1 cellular context compared by ENCODE assay signal in the genomic region with DNA sequence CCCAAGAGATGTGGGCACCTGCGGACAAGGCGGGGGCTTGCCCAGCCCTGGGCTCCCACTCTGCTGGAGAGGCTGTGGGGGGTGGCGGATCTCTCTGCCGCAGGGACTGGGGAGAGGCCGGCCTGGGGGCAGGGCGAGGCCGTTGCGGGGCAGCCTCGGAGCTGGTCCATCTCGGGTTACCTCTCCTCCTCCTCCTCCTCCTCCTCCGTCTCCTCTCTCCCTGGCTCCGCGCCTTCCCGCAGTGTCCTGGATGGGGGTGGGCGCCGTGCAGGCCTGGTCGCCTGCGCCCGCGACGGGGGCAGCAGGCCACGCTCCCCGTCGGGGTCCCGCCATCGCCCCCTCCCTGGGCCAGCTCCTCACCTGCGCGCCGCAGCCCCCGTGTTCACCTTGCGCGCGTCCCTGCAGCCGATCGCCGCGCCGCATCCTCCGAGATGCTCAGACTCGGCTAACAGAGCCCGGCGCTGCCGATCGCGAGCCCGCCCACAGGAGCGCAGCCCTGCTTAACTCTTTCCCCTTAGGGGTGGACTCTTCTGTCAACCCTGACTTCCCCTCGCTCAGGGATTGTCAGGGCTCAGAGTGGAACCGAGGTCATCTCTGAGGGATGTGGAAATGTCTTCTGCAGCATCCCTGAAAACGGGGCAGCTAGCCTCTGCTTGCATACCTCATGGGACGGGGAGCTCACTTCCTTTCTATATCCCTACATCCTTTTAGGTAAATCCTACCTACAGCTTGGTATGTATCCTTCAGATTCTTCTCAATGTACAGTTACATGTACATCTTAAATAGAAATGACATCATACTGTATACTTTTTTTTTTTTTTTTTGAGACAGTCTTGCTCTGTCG.
TF ChIP-seq lines count a peak whose summit lies in the region.

A gene (minus strand): TSS at position 447 of the 844 bp plus-strand sequence. CDS start 2,293 bp downstream, outside the sequence.

TF ChIP-seq in GM12878, 131 proteins besides CTCF, POLR2A, EP300 and RAD21 (continued from another document and continues in another):
- TF ChIP-seq KDM1A (IDR thresholded peaks at IDR 0.05; ENCODE audit: borderline replicate concordance) = peak; percentile 91; the same call in 1 of the 2 replicates
- peak; percentile 66 for TF ChIP-seq FOXK2 (IDR thresholded peaks at IDR 0.05)
- TF ChIP-seq HDGF (IDR thresholded peaks at IDR 0.05) = peak; percentile 70; the same call in 1 of the 2 replicates
- TF ChIP-seq NR2F1 (conservative IDR thresholded peaks at IDR 0.05) = peak; percentile 33
- no peak for TF ChIP-seq NRF1 (conservative IDR thresholded peaks at IDR 0.05; ENCODE audit: low read depth, low read length)
- TF ChIP-seq, protein P1, sequence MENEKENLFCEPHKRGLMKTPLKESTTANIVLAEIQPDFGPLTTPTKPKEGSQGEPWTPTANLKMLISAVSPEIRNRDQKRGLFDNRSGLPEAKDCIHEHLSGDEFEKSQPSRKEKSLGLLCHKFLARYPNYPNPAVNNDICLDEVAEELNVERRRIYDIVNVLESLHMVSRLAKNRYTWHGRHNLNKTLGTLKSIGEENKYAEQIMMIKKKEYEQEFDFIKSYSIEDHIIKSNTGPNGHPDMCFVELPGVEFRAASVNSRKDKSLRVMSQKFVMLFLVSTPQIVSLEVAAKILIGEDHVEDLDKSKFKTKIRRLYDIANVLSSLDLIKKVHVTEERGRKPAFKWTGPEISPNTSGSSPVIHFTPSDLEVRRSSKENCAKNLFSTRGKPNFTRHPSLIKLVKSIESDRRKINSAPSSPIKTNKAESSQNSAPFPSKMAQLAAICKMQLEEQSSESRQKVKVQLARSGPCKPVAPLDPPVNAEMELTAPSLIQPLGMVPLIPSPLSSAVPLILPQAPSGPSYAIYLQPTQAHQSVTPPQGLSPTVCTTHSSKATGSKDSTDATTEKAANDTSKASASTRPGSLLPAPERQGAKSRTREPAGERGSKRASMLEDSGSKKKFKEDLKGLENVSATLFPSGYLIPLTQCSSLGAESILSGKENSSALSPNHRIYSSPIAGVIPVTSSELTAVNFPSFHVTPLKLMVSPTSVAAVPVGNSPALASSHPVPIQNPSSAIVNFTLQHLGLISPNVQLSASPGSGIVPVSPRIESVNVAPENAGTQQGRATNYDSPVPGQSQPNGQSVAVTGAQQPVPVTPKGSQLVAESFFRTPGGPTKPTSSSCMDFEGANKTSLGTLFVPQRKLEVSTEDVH (IDR thresholded peaks at IDR 0.05; ENCODE audit: low read depth, partially characterized antibody) = no peak
- TF ChIP-seq SMARCA5 (IDR thresholded peaks at IDR 0.05) = peak; percentile 96
- no peak; the same call in 1 of the 2 replicates for TF ChIP-seq POLR2AphosphoS5 (IDR thresholded peaks at IDR 0.05; ENCODE audit: low read length)
- TF ChIP-seq PML (IDR thresholded peaks at IDR 0.05; ENCODE audit: low read length) = no peak
- TF ChIP-seq, protein P2, sequence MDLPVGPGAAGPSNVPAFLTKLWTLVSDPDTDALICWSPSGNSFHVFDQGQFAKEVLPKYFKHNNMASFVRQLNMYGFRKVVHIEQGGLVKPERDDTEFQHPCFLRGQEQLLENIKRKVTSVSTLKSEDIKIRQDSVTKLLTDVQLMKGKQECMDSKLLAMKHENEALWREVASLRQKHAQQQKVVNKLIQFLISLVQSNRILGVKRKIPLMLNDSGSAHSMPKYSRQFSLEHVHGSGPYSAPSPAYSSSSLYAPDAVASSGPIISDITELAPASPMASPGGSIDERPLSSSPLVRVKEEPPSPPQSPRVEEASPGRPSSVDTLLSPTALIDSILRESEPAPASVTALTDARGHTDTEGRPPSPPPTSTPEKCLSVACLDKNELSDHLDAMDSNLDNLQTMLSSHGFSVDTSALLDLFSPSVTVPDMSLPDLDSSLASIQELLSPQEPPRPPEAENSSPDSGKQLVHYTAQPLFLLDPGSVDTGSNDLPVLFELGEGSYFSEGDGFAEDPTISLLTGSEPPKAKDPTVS (IDR thresholded peaks at IDR 0.05; ENCODE audit: low read depth, low read length) = no peak
- TF ChIP-seq TCF3 (IDR thresholded peaks at IDR 0.05; ENCODE audit: borderline replicate concordance, insufficient read depth, low read depth, low read length) = no peak
- TF ChIP-seq, protein P3, sequence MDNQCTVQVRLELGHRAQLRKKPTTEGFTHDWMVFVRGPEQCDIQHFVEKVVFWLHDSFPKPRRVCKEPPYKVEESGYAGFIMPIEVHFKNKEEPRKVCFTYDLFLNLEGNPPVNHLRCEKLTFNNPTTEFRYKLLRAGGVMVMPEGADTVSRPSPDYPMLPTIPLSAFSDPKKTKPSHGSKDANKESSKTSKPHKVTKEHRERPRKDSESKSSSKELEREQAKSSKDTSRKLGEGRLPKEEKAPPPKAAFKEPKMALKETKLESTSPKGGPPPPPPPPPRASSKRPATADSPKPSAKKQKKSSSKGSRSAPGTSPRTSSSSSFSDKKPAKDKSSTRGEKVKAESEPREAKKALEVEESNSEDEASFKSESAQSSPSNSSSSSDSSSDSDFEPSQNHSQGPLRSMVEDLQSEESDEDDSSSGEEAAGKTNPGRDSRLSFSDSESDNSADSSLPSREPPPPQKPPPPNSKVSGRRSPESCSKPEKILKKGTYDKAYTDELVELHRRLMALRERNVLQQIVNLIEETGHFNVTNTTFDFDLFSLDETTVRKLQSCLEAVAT (IDR thresholded peaks at IDR 0.05) = peak; percentile 100
- TF ChIP-seq, protein P4, sequence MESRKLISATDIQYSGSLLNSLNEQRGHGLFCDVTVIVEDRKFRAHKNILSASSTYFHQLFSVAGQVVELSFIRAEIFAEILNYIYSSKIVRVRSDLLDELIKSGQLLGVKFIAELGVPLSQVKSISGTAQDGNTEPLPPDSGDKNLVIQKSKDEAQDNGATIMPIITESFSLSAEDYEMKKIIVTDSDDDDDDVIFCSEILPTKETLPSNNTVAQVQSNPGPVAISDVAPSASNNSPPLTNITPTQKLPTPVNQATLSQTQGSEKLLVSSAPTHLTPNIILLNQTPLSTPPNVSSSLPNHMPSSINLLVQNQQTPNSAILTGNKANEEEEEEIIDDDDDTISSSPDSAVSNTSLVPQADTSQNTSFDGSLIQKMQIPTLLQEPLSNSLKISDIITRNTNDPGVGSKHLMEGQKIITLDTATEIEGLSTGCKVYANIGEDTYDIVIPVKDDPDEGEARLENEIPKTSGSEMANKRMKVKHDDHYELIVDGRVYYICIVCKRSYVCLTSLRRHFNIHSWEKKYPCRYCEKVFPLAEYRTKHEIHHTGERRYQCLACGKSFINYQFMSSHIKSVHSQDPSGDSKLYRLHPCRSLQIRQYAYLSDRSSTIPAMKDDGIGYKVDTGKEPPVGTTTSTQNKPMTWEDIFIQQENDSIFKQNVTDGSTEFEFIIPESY (IDR thresholded peaks at IDR 0.05) = no peak
- TF ChIP-seq POLR2AphosphoS2 (IDR thresholded peaks at IDR 0.05; ENCODE audit: low read depth, low read length) = peak; percentile 82
- TF ChIP-seq, protein P5, sequence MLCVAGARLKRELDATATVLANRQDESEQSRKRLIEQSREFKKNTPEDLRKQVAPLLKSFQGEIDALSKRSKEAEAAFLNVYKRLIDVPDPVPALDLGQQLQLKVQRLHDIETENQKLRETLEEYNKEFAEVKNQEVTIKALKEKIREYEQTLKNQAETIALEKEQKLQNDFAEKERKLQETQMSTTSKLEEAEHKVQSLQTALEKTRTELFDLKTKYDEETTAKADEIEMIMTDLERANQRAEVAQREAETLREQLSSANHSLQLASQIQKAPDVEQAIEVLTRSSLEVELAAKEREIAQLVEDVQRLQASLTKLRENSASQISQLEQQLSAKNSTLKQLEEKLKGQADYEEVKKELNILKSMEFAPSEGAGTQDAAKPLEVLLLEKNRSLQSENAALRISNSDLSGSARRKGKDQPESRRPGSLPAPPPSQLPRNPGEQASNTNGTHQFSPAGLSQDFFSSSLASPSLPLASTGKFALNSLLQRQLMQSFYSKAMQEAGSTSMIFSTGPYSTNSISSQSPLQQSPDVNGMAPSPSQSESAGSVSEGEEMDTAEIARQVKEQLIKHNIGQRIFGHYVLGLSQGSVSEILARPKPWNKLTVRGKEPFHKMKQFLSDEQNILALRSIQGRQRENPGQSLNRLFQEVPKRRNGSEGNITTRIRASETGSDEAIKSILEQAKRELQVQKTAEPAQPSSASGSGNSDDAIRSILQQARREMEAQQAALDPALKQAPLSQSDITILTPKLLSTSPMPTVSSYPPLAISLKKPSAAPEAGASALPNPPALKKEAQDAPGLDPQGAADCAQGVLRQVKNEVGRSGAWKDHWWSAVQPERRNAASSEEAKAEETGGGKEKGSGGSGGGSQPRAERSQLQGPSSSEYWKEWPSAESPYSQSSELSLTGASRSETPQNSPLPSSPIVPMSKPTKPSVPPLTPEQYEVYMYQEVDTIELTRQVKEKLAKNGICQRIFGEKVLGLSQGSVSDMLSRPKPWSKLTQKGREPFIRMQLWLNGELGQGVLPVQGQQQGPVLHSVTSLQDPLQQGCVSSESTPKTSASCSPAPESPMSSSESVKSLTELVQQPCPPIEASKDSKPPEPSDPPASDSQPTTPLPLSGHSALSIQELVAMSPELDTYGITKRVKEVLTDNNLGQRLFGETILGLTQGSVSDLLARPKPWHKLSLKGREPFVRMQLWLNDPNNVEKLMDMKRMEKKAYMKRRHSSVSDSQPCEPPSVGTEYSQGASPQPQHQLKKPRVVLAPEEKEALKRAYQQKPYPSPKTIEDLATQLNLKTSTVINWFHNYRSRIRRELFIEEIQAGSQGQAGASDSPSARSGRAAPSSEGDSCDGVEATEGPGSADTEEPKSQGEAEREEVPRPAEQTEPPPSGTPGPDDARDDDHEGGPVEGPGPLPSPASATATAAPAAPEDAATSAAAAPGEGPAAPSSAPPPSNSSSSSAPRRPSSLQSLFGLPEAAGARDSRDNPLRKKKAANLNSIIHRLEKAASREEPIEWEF (IDR thresholded peaks at IDR 0.05; ENCODE audit: insufficient replicate concordance, low read depth, low read length) = peak; percentile 80
- TF ChIP-seq, protein P6, sequence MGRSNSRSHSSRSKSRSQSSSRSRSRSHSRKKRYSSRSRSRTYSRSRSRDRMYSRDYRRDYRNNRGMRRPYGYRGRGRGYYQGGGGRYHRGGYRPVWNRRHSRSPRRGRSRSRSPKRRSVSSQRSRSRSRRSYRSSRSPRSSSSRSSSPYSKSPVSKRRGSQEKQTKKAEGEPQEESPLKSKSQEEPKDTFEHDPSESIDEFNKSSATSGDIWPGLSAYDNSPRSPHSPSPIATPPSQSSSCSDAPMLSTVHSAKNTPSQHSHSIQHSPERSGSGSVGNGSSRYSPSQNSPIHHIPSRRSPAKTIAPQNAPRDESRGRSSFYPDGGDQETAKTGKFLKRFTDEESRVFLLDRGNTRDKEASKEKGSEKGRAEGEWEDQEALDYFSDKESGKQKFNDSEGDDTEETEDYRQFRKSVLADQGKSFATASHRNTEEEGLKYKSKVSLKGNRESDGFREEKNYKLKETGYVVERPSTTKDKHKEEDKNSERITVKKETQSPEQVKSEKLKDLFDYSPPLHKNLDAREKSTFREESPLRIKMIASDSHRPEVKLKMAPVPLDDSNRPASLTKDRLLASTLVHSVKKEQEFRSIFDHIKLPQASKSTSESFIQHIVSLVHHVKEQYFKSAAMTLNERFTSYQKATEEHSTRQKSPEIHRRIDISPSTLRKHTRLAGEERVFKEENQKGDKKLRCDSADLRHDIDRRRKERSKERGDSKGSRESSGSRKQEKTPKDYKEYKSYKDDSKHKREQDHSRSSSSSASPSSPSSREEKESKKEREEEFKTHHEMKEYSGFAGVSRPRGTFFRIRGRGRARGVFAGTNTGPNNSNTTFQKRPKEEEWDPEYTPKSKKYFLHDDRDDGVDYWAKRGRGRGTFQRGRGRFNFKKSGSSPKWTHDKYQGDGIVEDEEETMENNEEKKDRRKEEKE (IDR thresholded peaks at IDR 0.05) = no peak
- no peak for TF ChIP-seq HDAC6 (IDR thresholded peaks at IDR 0.05; ENCODE audit: unreplicated experiment)
- TF ChIP-seq DPF2 (IDR thresholded peaks at IDR 0.05) = peak; percentile 42; the same call in 1 of the 2 replicates
- 0 out of 2 replicates have a peak, but pooled peaks have one; percentile 76 for TF ChIP-seq HDAC2 (IDR thresholded peaks at IDR 0.05)
- TF ChIP-seq CBX5 (IDR thresholded peaks at IDR 0.05; ENCODE audit: low read depth) = no peak
- 0 out of 2 replicates have a peak, but pooled peaks have one; percentile 31 for TF ChIP-seq CREB1 (IDR thresholded peaks at IDR 0.05; ENCODE audit: low read depth)
- peak; percentile 37; the same call in 1 of the 2 replicates for TF ChIP-seq NBN (IDR thresholded peaks at IDR 0.05)
- TF ChIP-seq BACH1 (IDR thresholded peaks at IDR 0.05; ENCODE audit: borderline replicate concordance) = peak; percentile 65; the same call in 1 of the 2 replicates
- 0 out of 2 replicates have a peak, but pooled peaks have one; percentile 72 for TF ChIP-seq GATAD2B (conservative IDR thresholded peaks at IDR 0.05; ENCODE audit: low read depth)
- TF ChIP-seq ATF7 (IDR thresholded peaks at IDR 0.05; ENCODE audit: low read depth) = peak; percentile 88
- no peak for TF ChIP-seq ZSCAN29 (IDR thresholded peaks at IDR 0.05)
- 0 out of 2 replicates have a peak, but pooled peaks have one; percentile 25 for TF ChIP-seq EED (IDR thresholded peaks at IDR 0.05; ENCODE audit: low read depth)
- TF ChIP-seq FOS (IDR thresholded peaks at IDR 0.05; ENCODE audit: borderline replicate concordance, extremely low read depth, insufficient read length) = no peak
- TF ChIP-seq, protein P7, sequence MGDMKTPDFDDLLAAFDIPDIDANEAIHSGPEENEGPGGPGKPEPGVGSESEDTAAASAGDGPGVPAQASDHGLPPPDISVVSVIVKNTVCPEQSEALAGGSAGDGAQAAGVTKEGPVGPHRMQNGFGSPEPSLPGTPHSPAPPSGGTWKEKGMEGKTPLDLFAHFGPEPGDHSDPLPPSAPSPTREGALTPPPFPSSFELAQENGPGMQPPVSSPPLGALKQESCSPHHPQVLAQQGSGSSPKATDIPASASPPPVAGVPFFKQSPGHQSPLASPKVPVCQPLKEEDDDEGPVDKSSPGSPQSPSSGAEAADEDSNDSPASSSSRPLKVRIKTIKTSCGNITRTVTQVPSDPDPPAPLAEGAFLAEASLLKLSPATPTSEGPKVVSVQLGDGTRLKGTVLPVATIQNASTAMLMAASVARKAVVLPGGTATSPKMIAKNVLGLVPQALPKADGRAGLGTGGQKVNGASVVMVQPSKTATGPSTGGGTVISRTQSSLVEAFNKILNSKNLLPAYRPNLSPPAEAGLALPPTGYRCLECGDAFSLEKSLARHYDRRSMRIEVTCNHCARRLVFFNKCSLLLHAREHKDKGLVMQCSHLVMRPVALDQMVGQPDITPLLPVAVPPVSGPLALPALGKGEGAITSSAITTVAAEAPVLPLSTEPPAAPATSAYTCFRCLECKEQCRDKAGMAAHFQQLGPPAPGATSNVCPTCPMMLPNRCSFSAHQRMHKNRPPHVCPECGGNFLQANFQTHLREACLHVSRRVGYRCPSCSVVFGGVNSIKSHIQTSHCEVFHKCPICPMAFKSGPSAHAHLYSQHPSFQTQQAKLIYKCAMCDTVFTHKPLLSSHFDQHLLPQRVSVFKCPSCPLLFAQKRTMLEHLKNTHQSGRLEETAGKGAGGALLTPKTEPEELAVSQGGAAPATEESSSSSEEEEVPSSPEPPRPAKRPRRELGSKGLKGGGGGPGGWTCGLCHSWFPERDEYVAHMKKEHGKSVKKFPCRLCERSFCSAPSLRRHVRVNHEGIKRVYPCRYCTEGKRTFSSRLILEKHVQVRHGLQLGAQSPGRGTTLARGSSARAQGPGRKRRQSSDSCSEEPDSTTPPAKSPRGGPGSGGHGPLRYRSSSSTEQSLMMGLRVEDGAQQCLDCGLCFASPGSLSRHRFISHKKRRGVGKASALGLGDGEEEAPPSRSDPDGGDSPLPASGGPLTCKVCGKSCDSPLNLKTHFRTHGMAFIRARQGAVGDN (IDR thresholded peaks at IDR 0.05) = no peak
- TF ChIP-seq NR2C2 (IDR thresholded peaks at IDR 0.05; ENCODE audit: borderline replicate concordance, control insufficient read depth, insufficient read length, low read depth) = peak; percentile 81
- TF ChIP-seq ZNF217 (IDR thresholded peaks at IDR 0.05) = peak; percentile 97
- peak in 1 of 2 experiments; percentile 27; a peak in 1 of 4 replicates for TF ChIP-seq IKZF2 (IDR thresholded peaks at IDR 0.05)
- 0 out of 2 replicates have a peak, but pooled peaks have one; percentile 37 for TF ChIP-seq CREM (IDR thresholded peaks at IDR 0.05; ENCODE audit: low read depth)
